Comparison of ENCODE assay signal across 12 cellular contexts in the genomic region with DNA sequence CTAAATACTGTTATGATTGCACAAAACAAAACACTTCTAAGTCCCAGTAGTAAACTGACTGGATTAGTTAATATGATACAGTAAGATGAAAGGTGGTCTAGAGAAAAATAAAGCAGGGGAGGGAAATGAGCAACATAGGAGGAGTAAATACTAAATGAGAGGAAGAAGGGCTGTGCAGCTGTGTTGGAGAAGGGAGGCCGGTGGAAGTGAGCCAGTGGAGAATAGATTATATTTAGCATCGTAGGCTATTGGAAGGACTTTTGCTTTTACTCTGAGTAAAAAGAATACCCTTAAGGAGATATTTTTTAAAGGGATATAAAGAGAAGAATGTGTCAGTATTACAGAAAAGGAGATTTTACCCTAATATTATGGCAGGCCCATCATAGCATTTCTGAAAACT.
"Had no signal": no experiment of that assay in that cellular context is flagged by ENCODE, and none has a peak within 500 bp of the region (broad histone marks: within the 10 kb centered on the region; RNA-seq: fewer than 3 reads in every experiment).

No MANE protein-coding gene starts in this region.

- H3K4me3 Mint-ChIP-seq: activated CD4-positive, alpha-beta memory T cell treated with anti-CD3 and anti-CD28 coated beads for 36 hours; activated naive CD4-positive, alpha-beta T cell treated with anti-CD3 and anti-CD28 coated beads, Interleukin-2, amount 10 ng/mL, durations not matched to agents 7 days and 5 days; naive B cell had no signal

- H3K27ac Mint-ChIP-seq: activated CD4-positive, alpha-beta memory T cell treated with anti-CD3 and anti-CD28 coated beads for 36 hours; activated naive CD4-positive, alpha-beta T cell treated with anti-CD3 and anti-CD28 coated beads, Interleukin-2, amount 10 ng/mL, durations not matched to agents 7 days and 5 days; naive B cell had no signal

- ATAC-seq: left colon had no signal

- H3K4me1 Mint-ChIP-seq: activated naive CD4-positive, alpha-beta T cell treated with anti-CD3 and anti-CD28 coated beads, Interleukin-2, amount 10 ng/mL, durations not matched to agents 7 days and 5 days; naive B cell had no signal

- H3K9me3 Mint-ChIP-seq: activated CD4-positive, alpha-beta memory T cell treated with anti-CD3 and anti-CD28 coated beads for 36 hours; activated naive CD4-positive, alpha-beta T cell treated with anti-CD3 and anti-CD28 coated beads, Interleukin-2, amount 10 ng/mL, durations not matched to agents 7 days and 5 days; naive B cell had no signal

- H3K27me3 Mint-ChIP-seq: activated CD4-positive, alpha-beta memory T cell treated with anti-CD3 and anti-CD28 coated beads for 36 hours; activated naive CD4-positive, alpha-beta T cell treated with anti-CD3 and anti-CD28 coated beads, Interleukin-2, amount 10 ng/mL, durations not matched to agents 7 days and 5 days; naive B cell had no signal

- DNase-seq: activated CD4-positive, alpha-beta memory T cell treated with anti-CD3 and anti-CD28 coated beads for 36 hours; activated effector memory CD4-positive, alpha-beta T cell treated with Interleukin-2 at 50 U/mL for 16 hours; activated naive CD4-positive, alpha-beta T cell treated with anti-CD3 and anti-CD28 coated beads, Interleukin-2, amount 10 ng/mL, durations not matched to agents 7 days and 5 days; activated T-cell treated with anti-CD3 and anti-CD28 coated beads for 4 hours; dermis blood vessel endothelial cell; effector memory CD4-positive, alpha-beta T cell; left colon; naive B cell; SHP77; stimulated activated naive CD4-positive, alpha-beta T cell; substantia nigra; trophoblast cell had no signal
